21 cellular contexts compared by ENCODE assay signal in genomic region chr13:105787518-105788085, GRCh38.
A peak's percentile ranks its signal among the peaks of the same experiment; 100 is the strongest.
DNase-seq lines count a peak whose midpoint lies in the region; TF ChIP-seq lines count a peak whose summit lies in the region.
"Had no signal": no experiment of that assay in that cellular context is flagged by ENCODE, and none has a peak within 500 bp of the region (broad histone marks: within the 10 kb centered on the region; RNA-seq: fewer than 3 reads in every experiment).

No MANE protein-coding gene starts in this region.

- no peak for TF ChIP-seq CTCF in VCaP (conservative IDR thresholded peaks at IDR 0.05)
- TF ChIP-seq CTCF in osteoblast (IDR thresholded peaks at IDR 0.05; ENCODE audit: extremely low read depth, low read depth, low read length): no peak

- H3K4me3 ChIP-seq in osteoblast (ENCODE audit: insufficient read depth, low read length): no peak overlapping the region
- H3K4me3 ChIP-seq: GM23248, SJCRH30 had no signal

- DNase-seq in NCI-H748 (lab: John Stamatoyannopoulos, UW; ENCODE audit: unreplicated experiment): peak; percentile 8
- DNase-seq in NCI-H748 treated with DMSO at 0.1 percent for 48 hours (lab: John Stamatoyannopoulos, UW): no peak
- DNase-seq in fibroblast of peridontal ligament (ENCODE audit: extremely low read depth): peak; percentile 5
- peak; percentile 58 for DNase-seq in osteoblast (ENCODE audit: insufficient read length, low spot score, missing footprints)
- no peak for DNase-seq in COLO829 (ENCODE audit: low spot score)
- no peak for DNase-seq in mesenteric fat pad (ENCODE audit: low spot score)
- DNase-seq in GF-D8 (lab: John Stamatoyannopoulos, UW): no peak
- DNase-seq: 8988T, AML-193, C1 segment of cervical spinal cord, EL, GM23248, HCEC 1CT, KBM-7, MV-4-11, NCI-H1105 treated with DMSO at 0.1 percent for 48 hours, NCI-H2029 treated with DMSO at 0.1 percent for 48 hours, NCI-H69, SJCRH30 had no signal

- no peaks in the 10 kb centered on the region for H3K27me3 ChIP-seq in osteoblast (ENCODE audit: insufficient read depth, low read length)
- H3K27me3 ChIP-seq: SJCRH30 had no signal

- no peaks in the 10 kb centered on the region for H3K36me3 ChIP-seq in osteoblast (ENCODE audit: insufficient read depth, low read length)
- H3K36me3 ChIP-seq: SJCRH30 had no signal

- no peaks in the 10 kb centered on the region for H3K79me2 ChIP-seq in osteoblast (ENCODE audit: insufficient read depth, low read length)

- H3K4me1 ChIP-seq in osteoblast (ENCODE audit: insufficient read depth, low read length): no peaks in the 10 kb centered on the region
- H3K4me1 ChIP-seq: SJCRH30 had no signal

- H3K4me2 ChIP-seq in osteoblast (ENCODE audit: insufficient read depth, low read length): no peak overlapping the region

- H4K20me1 ChIP-seq in osteoblast (ENCODE audit: insufficient read depth, low read length): no peaks in the 10 kb centered on the region

- H3K27ac ChIP-seq in VCaP (peak overlapping the region; percentile 8; the same call in 1 of the 2 replicates), osteoblast (ENCODE audit: low read depth, low read length) (no peak overlapping the region)
- H3K27ac ChIP-seq: GM23248, HL-60, SJCRH30 had no signal

- H2AFZ ChIP-seq in osteoblast (ENCODE audit: low read length): peak overlapping the region; percentile 6
- H2AFZ ChIP-seq: GM23248 had no signal

- H3K9me3 ChIP-seq in osteoblast (ENCODE audit: low read depth, low read length): no peaks in the 10 kb centered on the region
- H3K9me3 ChIP-seq: SJCRH30 had no signal

Comparison
In these comparisons a context has a peak if more than half of its experiments do, and no peak if none do; other contexts are left out.
1. DNase-seq: peak in NCI-H748 (single experiment), fibroblast of peridontal ligament (single experiment) and osteoblast (single experiment); none in NCI-H748 treated with DMSO at 0.1 percent for 48 hours (single experiment), COLO829 (single experiment), mesenteric fat pad (single experiment) and GF-D8 (single experiment).